In genomic region chr12:98593351-98594049, GRCh38 we compare ENCODE assay signal across 8 cellular contexts. TPM values are rescaled to one million over a fixed set of nuclear protein-coding genes. Genes with fewer than 3 reads are reported as not detected.
DNase-seq lines count a peak whose midpoint lies in the region; ATAC-seq and TF ChIP-seq lines count a peak whose summit lies in the region.

Gene SLC25A3, plus strand, starts transcription at chr12:98593686. Its CDS starts 293 bp downstream, at chr12:98593979.

- ATAC-seq in HG02870 (IDR thresholded peaks at IDR 0.05; ENCODE audit: unreplicated experiment) (peak; percentile 98), heart right ventricle (peak; percentile 99), upper lobe of right lung (peak; percentile 99)

- no peaks in the 10 kb centered on the region for H3K27me3 ChIP-seq in heart right ventricle
- no peaks in the 10 kb centered on the region for H3K27me3 ChIP-seq in upper lobe of right lung

- H3K27ac ChIP-seq in heart right ventricle (peak within 1 kb of the TSS; percentile 97 to 100 (median 99)), upper lobe of right lung (peak within 1 kb of the TSS; percentile 99)

- H3K9me3 ChIP-seq in heart right ventricle = no peaks in the 10 kb centered on the region
- H3K9me3 ChIP-seq in upper lobe of right lung = no peaks in the 10 kb centered on the region

- DNase-seq in GM13976 (ENCODE audit: low spot score) (peak; percentile 98), NCI-H146 treated with DMSO at 0.1 percent for 48 hours (lab: John Stamatoyannopoulos, UW; ENCODE audit: unreplicated experiment) (peak; percentile 96), amniotic epithelial cell (ENCODE audit: low read depth) (peak; percentile 97), heart right ventricle (peak; percentile 97), posterior vena cava (ENCODE audit: low spot score) (peak; percentile 99), upper lobe of right lung (peak; percentile 98)

- TF ChIP-seq CTCF in GM13976 (IDR thresholded peaks at IDR 0.05; ENCODE audit: borderline replicate concordance, control extremely low read depth, extremely low read depth, insufficient read depth, missing control alignments) = no peak
- TF ChIP-seq CTCF in heart right ventricle (IDR thresholded peaks at IDR 0.05) = no peak
- TF ChIP-seq CTCF in upper lobe of right lung (IDR thresholded peaks at IDR 0.05) = no peak

- intact Hi-C loops in T-helper 1 cell treated with Interleukin-12 subunit alpha and Interleukin-12 subunit beta and Interleukin-4 antibody, amounts not matched to agents 30 ng/mL and 1 ng/mL, for 36 hours (cut with micrococcal nuclease) = loop anchor here (1.0 to 5.0 kb wide), 12 partner anchors 26 to 1686 kb away; partner anchors contain the start of genes ACTR6, BLTP3B, DEPDC4 and IKBIP
- intact Hi-C loops in heart right ventricle (cut with DNase I) = loop anchor here in 8 of 10 donors (1.0 to 10.0 kb wide), 5 partner anchors 49 to 91 kb away; partner anchors contain the start of genes APAF1 (in 7 of the 8) and IKBIP (in 7 of the 8)
- intact Hi-C loops in posterior vena cava (cut with DNase I) = loop anchor here (10.0 kb wide), 1 partner anchor 51 kb away; the partner anchor contains the start of genes APAF1 (in 2 of the 2) and IKBIP (in 2 of the 2)
- intact Hi-C loops in upper lobe of right lung (cut with DNase I) = no loop called here

- H3K36me3 ChIP-seq in heart right ventricle = peaks cover 0 to 34% (median 28%) of the 10 kb centered on the region in 9 donors
- H3K36me3 ChIP-seq in upper lobe of right lung = peaks cover 29% of the 10 kb centered on the region

- WGBS in heart right ventricle, 2 donors = 0% methylated on average over 66 to 67 of the region's 67 CpGs

- in situ Hi-C loops in GM13976 (cut with MboI; ENCODE audit: low sequenced_read_pairs, unreplicated experiment) = no loop called here

- H3K4me3 ChIP-seq in heart right ventricle (peak within 1 kb of the TSS; percentile 76 to 99 (median 91)), upper lobe of right lung (peak within 1 kb of the TSS; percentile 98)

- H3K4me1 ChIP-seq in heart right ventricle (peaks cover 14 to 41% (median 27%) of the 10 kb centered on the region in 9 donors), upper lobe of right lung (peaks cover 18% of the 10 kb centered on the region)

RNA-seq across cellular contexts. Expression of gene SLC25A3, which starts in this region (rescaled TPM):
- total RNA-seq in T-helper 1 cell treated with Interleukin-12 subunit alpha and Interleukin-12 subunit beta and Interleukin-4 antibody, amounts not matched to agents 30 ng/mL and 1 ng/mL, for 36 hours = 363 TPM in 2 replicates
- total RNA-seq in heart right ventricle = 1,000 to 10,000 TPM; 1,098 to 2,142 (median 1,719) TPM
- 1,000 to 10,000 TPM in 1 of 2 donors, 100 to 1,000 TPM in 1; 742 to 1,246 TPM for polyA plus RNA-seq in heart right ventricle
- total RNA-seq in posterior vena cava = 100 to 1,000 TPM; 319 to 337 TPM
- total RNA-seq in upper lobe of right lung = 355 TPM

Comparison
In these comparisons a context has a peak if more than half of its experiments do, and no peak if none do; other contexts are left out.
1. Peak in every context shown above with its lines: DNase-seq, ATAC-seq, H3K4me3 ChIP-seq and H3K27ac ChIP-seq.